27 cellular contexts compared by ENCODE assay signal in the genomic region with DNA sequence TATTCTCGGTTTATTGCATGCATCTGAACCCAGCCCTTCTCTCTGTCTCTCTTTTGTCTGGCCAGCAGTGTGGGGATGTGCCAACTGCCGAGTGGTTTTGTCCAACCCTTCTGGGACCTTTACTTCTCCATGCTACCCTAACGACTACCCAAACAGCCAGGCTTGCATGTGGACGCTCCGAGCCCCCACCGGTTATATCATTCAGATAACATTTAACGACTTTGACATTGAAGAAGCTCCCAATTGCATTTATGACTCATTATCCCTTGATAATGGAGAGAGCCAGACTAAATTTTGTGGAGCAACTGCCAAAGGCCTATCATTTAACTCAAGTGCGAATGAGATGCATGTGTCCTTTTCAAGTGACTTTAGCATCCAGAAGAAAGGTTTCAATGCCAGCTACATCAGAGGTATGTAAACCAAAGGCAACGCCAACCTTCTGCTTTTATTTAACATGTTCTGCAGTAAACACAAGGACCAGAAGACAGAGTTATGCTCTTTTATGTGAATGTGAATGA.
A peak's percentile ranks its signal among the peaks of the same experiment; 100 is the strongest.
DNase-seq lines count a peak whose midpoint lies in the region; ATAC-seq, FAIRE-seq and TF ChIP-seq lines count a peak whose summit lies in the region.
"Had no signal": no experiment of that assay in that cellular context is flagged by ENCODE, and none has a peak within 500 bp of the region (broad histone marks: within the 10 kb centered on the region; RNA-seq: fewer than 3 reads in every experiment).

No MANE protein-coding gene starts in this region.

- FAIRE-seq in small intestine (lab: Jason Lieb, UNC) = no peak

- H3K4me3 ChIP-seq in HEK293 (ENCODE audit: low read depth, low read length) (no peak overlapping the region), Panc1 (ENCODE audit: low read depth in 2 of 2, low read length in 2 of 2) (peak overlapping the region; percentile 1 to 17; a peak in 3 of 4 replicates), fibroblast of villous mesenchyme (ENCODE audit: low read depth, low read length) (no peak overlapping the region), small intestine (ENCODE audit: low read depth in 1 of 2, low read length in 2 of 2) (no peak overlapping the region)
- H3K4me3 ChIP-seq: body of pancreas, gastrocnemius medialis, tibial artery had no signal

- POLR2A ChIA-PET in HEK293 (lab: Yijun Ruan, JAX) (interaction anchor here (1.1 kb wide), 1 partner anchor 10 kb away, joined by 3 read pairs; no protein-coding TSS in a partner anchor), Panc1 (lab: Charles Lee) (interaction anchor here (0.5 kb wide), 1 partner anchor 45 kb away, joined by 3 read pairs; no protein-coding TSS in a partner anchor)

- H3K4me1 ChIP-seq in HEK293 (ENCODE audit: control insufficient read depth, insufficient read depth, low read length) (peaks cover 4% of the 10 kb centered on the region), Panc1 (ENCODE audit: control insufficient read depth, insufficient read depth, low read length) (peaks cover 79% of the 10 kb centered on the region), small intestine (ENCODE audit: control insufficient read depth in 2 of 2, insufficient read depth in 1 of 2, low read depth in 1 of 2, low read length in 1 of 2) (peaks cover 0 to 1% of the 10 kb centered on the region in 2 donors)
- H3K4me1 ChIP-seq: body of pancreas, gastrocnemius medialis, tibial artery had no signal

- CTCF ChIA-PET in HEK293 (lab: Yijun Ruan, JAX) (interaction anchor here (0.6 to 0.8 kb wide), 2 partner anchors 20 to 374 kb away, joined by 3 to 4 read pairs; no protein-coding TSS in a partner anchor), Panc1 (lab: Charles Lee) (no interaction called here)

- WGBS in small intestine, 3 donors = 67 to 79% (median 79%) methylated on average over 9 of the region's 9 CpGs

- H3K27me3 ChIP-seq in Panc1 (ENCODE audit: control insufficient read depth, insufficient read depth, low read length) (no peaks in the 10 kb centered on the region), small intestine (ENCODE audit: control insufficient read depth in 2 of 2, insufficient read depth in 2 of 2, low read length in 2 of 2) (no peaks in the 10 kb centered on the region)
- H3K27me3 ChIP-seq: body of pancreas, gastrocnemius medialis, tibial artery had no signal

- H3K36me3 ChIP-seq in HEK293 (ENCODE audit: control insufficient read depth in 2 of 2, insufficient read depth in 1 of 2, low read length in 2 of 2) (no peaks in the 10 kb centered on the region), Panc1 (ENCODE audit: control insufficient read depth, insufficient read depth, low read length) (peaks cover 15% of the 10 kb centered on the region; the same call in 1 of the 2 replicates), small intestine (ENCODE audit: control insufficient read depth in 2 of 2, insufficient read depth in 2 of 2, low read length in 2 of 2) (peaks cover 0 to 1% of the 10 kb centered on the region in 2 donors)
- H3K36me3 ChIP-seq: gastrocnemius medialis, tibial artery had no signal

- in situ Hi-C loops in ACHN (cut with HindIII; ENCODE audit: low pct_ligation_motif_present, low pct_unique_long_range_greater_than_20kb, low sequenced_read_pairs) (no loop called here), Panc1 (cut with HindIII; ENCODE audit: low pct_unique_long_range_greater_than_20kb, low sequenced_read_pairs) (no loop called here)

- BruUV-seq in Panc1 (replicated peaks; lab: Mats Ljungman, UMichigan) = no TSS peak

- DNase-seq in ACHN (peak; percentile 51), Panc1 (ENCODE audit: low read depth, low spot score) (no peak), fibroblast of villous mesenchyme (ENCODE audit: low read depth) (peak; percentile 47), small intestine (no peak), NCI-H226 (no peak)
- DNase-seq: activated CD4-positive, alpha-beta T cell treated with anti-CD3 and anti-CD28 coated beads for 1 hour; activated CD8-positive, alpha-beta memory T cell treated with anti-CD3 and anti-CD28 coated beads for 24 hours; activated gamma-delta T cell; activated T-cell treated with anti-CD3 and anti-CD28 coated beads, Interleukin-2, amount 50 U/mL, for 1 hour; body of pancreas; CD4-positive, alpha-beta T cell; effector CD8-positive, alpha-beta T cell; EL; gastrocnemius medialis; HCEC 1CT; hypothalamus; midbrain; naive thymus-derived CD8-positive, alpha-beta T cell; NCI-H1417 treated with DMSO at 0.1 percent for 48 hours; NCI-H2107; NCI-H526; SHP77 treated with DMSO at 0.1 percent for 48 hours; T-cell; tibial artery had no signal

- peak; percentile 84 for ATAC-seq in Panc1
- ATAC-seq in HG03342 (IDR thresholded peaks at IDR 0.05; ENCODE audit: unreplicated experiment) = no peak
- ATAC-seq in HG03457 (IDR thresholded peaks at IDR 0.05; ENCODE audit: unreplicated experiment) = no peak
- ATAC-seq: body of pancreas; gastrocnemius medialis; naive thymus-derived CD8-positive, alpha-beta T cell; T-cell had no signal

- intact Hi-C loops in Panc1 (cut with micrococcal nuclease; ENCODE audit: unreplicated experiment) = no loop called here

- TF ChIP-seq CTCF in HEK293 (tag by site-specific recombination; IDR thresholded peaks at IDR 0.05) = no peak
- no peak for TF ChIP-seq CTCF in Panc1 (IDR thresholded peaks at IDR 0.05)
- no peak for TF ChIP-seq CTCF in fibroblast of villous mesenchyme (IDR thresholded peaks at IDR 0.05; ENCODE audit: insufficient read depth, low read depth, low read length)

- H3K27ac ChIP-seq in HEK293 (ENCODE audit: extremely low read depth, low read depth, low read length) (no peak overlapping the region), Panc1 (ENCODE audit: low read length) (peak overlapping the region; percentile 100), small intestine (ENCODE audit: low read depth in 1 of 2, low read length in 1 of 2) (no peak overlapping the region)
- H3K27ac ChIP-seq: body of pancreas, gastrocnemius medialis, tibial artery had no signal

- H3K9me3 ChIP-seq in HEK293 (ENCODE audit: control insufficient read depth, insufficient read depth, low read depth, low read length) (no peaks in the 10 kb centered on the region), Panc1 (ENCODE audit: control insufficient read depth, insufficient read depth, low read depth, low read length) (no peaks in the 10 kb centered on the region), small intestine (ENCODE audit: control insufficient read depth, low read depth) (no peaks in the 10 kb centered on the region)
- H3K9me3 ChIP-seq: body of pancreas, gastrocnemius medialis, tibial artery had no signal

TF ChIP-seq in HEK293, 187 proteins besides CTCF, POLR2A, EP300 and RAD21 (continues in another document):
- TF ChIP-seq ZNF23 (tag by site-specific recombination; IDR thresholded peaks at IDR 0.05; ENCODE audit: borderline replicate concordance) (no peak), ZNF366 (tag by site-specific recombination; conservative IDR thresholded peaks at IDR 0.05) (0 out of 2 replicates have a peak, but pooled peaks have one; percentile 18), ZNF24 (tag by site-specific recombination; IDR thresholded peaks at IDR 0.05) (no peak), ZNF843 (tag by site-specific recombination; IDR thresholded peaks at IDR 0.05) (0 out of 2 replicates have a peak, but pooled peaks have one; percentile 20), ZNF19 (tag by site-specific recombination; IDR thresholded peaks at IDR 0.05; ENCODE audit: low read depth) (no peak), ZSCAN23 (tag by site-specific recombination; IDR thresholded peaks at IDR 0.05) (no peak), ZFHX2 (tag by site-specific recombination; conservative IDR thresholded peaks at IDR 0.05) (no peak)
- TF ChIP-seq, protein P1, sequence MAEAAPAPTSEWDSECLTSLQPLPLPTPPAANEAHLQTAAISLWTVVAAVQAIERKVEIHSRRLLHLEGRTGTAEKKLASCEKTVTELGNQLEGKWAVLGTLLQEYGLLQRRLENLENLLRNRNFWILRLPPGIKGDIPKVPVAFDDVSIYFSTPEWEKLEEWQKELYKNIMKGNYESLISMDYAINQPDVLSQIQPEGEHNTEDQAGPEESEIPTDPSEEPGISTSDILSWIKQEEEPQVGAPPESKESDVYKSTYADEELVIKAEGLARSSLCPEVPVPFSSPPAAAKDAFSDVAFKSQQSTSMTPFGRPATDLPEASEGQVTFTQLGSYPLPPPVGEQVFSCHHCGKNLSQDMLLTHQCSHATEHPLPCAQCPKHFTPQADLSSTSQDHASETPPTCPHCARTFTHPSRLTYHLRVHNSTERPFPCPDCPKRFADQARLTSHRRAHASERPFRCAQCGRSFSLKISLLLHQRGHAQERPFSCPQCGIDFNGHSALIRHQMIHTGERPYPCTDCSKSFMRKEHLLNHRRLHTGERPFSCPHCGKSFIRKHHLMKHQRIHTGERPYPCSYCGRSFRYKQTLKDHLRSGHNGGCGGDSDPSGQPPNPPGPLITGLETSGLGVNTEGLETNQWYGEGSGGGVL (tag by site-specific recombination; IDR thresholded peaks at IDR 0.05) = peak; percentile 31; the same call in 1 of the 2 replicates

Comparison
In these comparisons a context has a peak if more than half of its experiments do, and no peak if none do; other contexts are left out.
1. DNase-seq: peak in ACHN (single experiment) and fibroblast of villous mesenchyme (single experiment); none in Panc1 (single experiment), small intestine (single experiment) and NCI-H226 (single experiment).
2. H3K4me3 ChIP-seq: peak in Panc1 (2 of 2); none in HEK293 (single experiment), fibroblast of villous mesenchyme (single experiment) and small intestine (0 of 2).